Comparison of ENCODE assay signal across 20 cellular contexts in the genomic region with DNA sequence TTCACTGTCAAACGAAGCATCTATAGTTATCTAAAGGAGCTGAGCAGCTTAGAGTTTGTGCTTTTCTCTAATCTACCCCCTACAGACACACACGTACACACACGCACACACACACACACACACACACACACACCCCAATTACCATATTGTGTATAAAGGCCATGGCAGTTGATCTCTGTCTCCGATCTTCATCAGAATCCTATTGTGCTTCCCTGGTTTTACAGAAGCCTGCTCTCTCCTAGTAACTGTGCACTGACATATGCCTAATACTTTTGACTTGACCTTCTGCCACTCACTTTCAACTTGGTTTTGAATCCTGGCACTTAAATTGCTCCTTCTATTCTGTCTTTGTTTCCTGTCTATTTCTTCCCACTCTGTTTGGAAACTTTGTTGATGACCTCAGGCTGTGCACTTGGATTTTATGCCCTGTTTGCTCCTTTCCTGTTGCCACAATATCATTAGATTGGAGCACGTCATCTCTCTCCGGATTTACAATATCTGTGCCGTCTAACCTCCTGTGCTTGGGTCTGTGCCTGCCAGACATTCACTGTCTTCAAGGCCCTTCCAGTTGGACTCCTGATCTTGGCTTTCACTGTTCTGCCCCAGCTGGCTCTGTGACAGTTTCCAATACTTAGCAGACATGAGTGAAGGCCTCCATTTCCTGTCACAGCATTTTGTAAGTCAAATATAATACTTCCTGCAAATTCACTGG.
DNase-seq lines count a peak whose midpoint lies in the region; ATAC-seq and TF ChIP-seq lines count a peak whose summit lies in the region.
"Had no signal": no experiment of that assay in that cellular context is flagged by ENCODE, and none has a peak within 500 bp of the region (broad histone marks: within the 10 kb centered on the region; RNA-seq: fewer than 3 reads in every experiment).

No MANE protein-coding gene starts in this region.

- no peak overlapping the region for H3K4ac ChIP-seq in mesenchymal stem cell (ENCODE audit: low read depth in 1 of 2, low read length in 2 of 2)

- peak overlapping the region; percentile 3 for H2AFZ ChIP-seq in mesenchymal stem cell (ENCODE audit: low read depth, low read length)

- H3K9me3 ChIP-seq in A673 (ENCODE audit: low read depth, low read length, poor library complexity, severe bottlenecking) (no peaks in the 10 kb centered on the region), mesenchymal stem cell (ENCODE audit: control insufficient read depth, low read length) (peaks cover under 1% of the 10 kb centered on the region), esophagus muscularis mucosa (no peaks in the 10 kb centered on the region)
- H3K9me3 ChIP-seq: A549 had no signal

- TF ChIP-seq EP300 in esophagus muscularis mucosa (IDR thresholded peaks at IDR 0.05), result no peak

- POLR2A ChIA-PET in A673 (lab: Charles Lee; ENCODE audit: low non-redundant PET), result no interaction called here

- no peak overlapping the region for H3K23ac ChIP-seq in mesenchymal stem cell (ENCODE audit: low read length in 2 of 2)

- no peak overlapping the region for H3K4me2 ChIP-seq in mesenchymal stem cell (ENCODE audit: low read length, poor library complexity, severe bottlenecking)
- H3K4me2 ChIP-seq: A549 had no signal

- no TSS peak for BruUV-seq in A673 (replicated peaks; lab: Mats Ljungman, UMichigan)

- H3K36me3 ChIP-seq in A673 (ENCODE audit: insufficient read depth, low read length, poor library complexity, severe bottlenecking) (no peaks in the 10 kb centered on the region), mesenchymal stem cell (ENCODE audit: control insufficient read depth in 1 of 2, insufficient read depth in 2 of 2, low read depth in 1 of 2, low read length in 2 of 2) (no peaks in the 10 kb centered on the region), esophagus muscularis mucosa (no peaks in the 10 kb centered on the region)
- H3K36me3 ChIP-seq: tibial nerve had no signal

- DNase-seq in A673 (ENCODE audit: low spot score) (peak; percentile 88), NCI-H446 treated with DMSO at 0.1 percent for 48 hours (lab: John Stamatoyannopoulos, UW) (peak; percentile 77), fibroblast of mammary gland (ENCODE audit: low read depth) (peak; percentile 6), mesenchymal stem cell (no peak), esophagus muscularis mucosa (ENCODE audit: extremely low spot score) (no peak), globus pallidus (ENCODE audit: low spot score) (no peak), SW480 (ENCODE audit: low spot score) (no peak)
- DNase-seq: activated CD8-positive, alpha-beta T cell treated with anti-CD3 and anti-CD28 coated beads, Interleukin-2, amount 10 ng/mL, durations not matched to agents 7 days and 5 days; activated naive CD8-positive, alpha-beta T cell treated with anti-CD3 and anti-CD28 coated beads, Interleukin-2, amount 10 ng/mL, durations not matched to agents 7 days and 5 days; activated T-cell treated with anti-CD3 and anti-CD28 coated beads, Interleukin-2, amount 50 U/mL, for 72 hours; kidney; NCI-H2081; NCI-H524 treated with DMSO at 0.1 percent for 48 hours; nephron progenitor cell; stimulated activated naive CD4-positive, alpha-beta T cell treated with Interleukin-2 at 50 U/mL for 16 hours; T-helper 17 cell had no signal

- peak overlapping the region; percentile 31 for H3K9ac ChIP-seq in mesenchymal stem cell (ENCODE audit: low read length)

- ATAC-seq in HG02678 (IDR thresholded peaks at IDR 0.05; ENCODE audit: unreplicated experiment), result no peak
- ATAC-seq: A549; activated CD8-positive, alpha-beta T cell treated with anti-CD3 and anti-CD28 coated beads, Interleukin-2, amount 10 ng/mL, durations not matched to agents 7 days and 5 days; activated T-cell treated with anti-CD3 and anti-CD28 coated beads, Interleukin-2, amount 50 U/mL, for 72 hours; T-helper 17 cell had no signal

- no peak overlapping the region for H4K8ac ChIP-seq in mesenchymal stem cell (ENCODE audit: low read length)

- no peaks in the 10 kb centered on the region for H3K79me1 ChIP-seq in mesenchymal stem cell (replicated peaks; ENCODE audit: low read length, poor library complexity, severe bottlenecking)

- no peak for TF ChIP-seq CTCF in A673 (conservative IDR thresholded peaks at IDR 0.05; ENCODE audit: low read depth, low read length)
- no peak for TF ChIP-seq CTCF in fibroblast of mammary gland (conservative IDR thresholded peaks at IDR 0.05; ENCODE audit: control insufficient read depth, insufficient read depth, low read depth, low read length)
- no peak for TF ChIP-seq CTCF in esophagus muscularis mucosa (IDR thresholded peaks at IDR 0.05)

- no peak overlapping the region for H2BK5ac ChIP-seq in mesenchymal stem cell (ENCODE audit: low read depth, low read length, poor library complexity, severe bottlenecking)

- no peak overlapping the region for H2AK5ac ChIP-seq in mesenchymal stem cell (ENCODE audit: low read length, severe bottlenecking)

- no peak overlapping the region for H4K91ac ChIP-seq in mesenchymal stem cell (ENCODE audit: low read length)

- intact Hi-C loops in A673 (cut with micrococcal nuclease; ENCODE audit: unreplicated experiment), result no loop called here
- intact Hi-C loops in esophagus muscularis mucosa (cut with DNase I), result no loop called here

- H3K4me3 ChIP-seq in A673 (ENCODE audit: low read depth, low read length, poor library complexity, severe bottlenecking) (no peak overlapping the region), fibroblast of mammary gland (ENCODE audit: control insufficient read depth, low read depth, low read length) (no peak overlapping the region), mesenchymal stem cell (ENCODE audit: insufficient read depth in 1 of 2, low read depth in 1 of 2, low read length in 2 of 2) (no peak overlapping the region), esophagus muscularis mucosa (no peak overlapping the region)
- H3K4me3 ChIP-seq: A549, tibial nerve had no signal

- CTCF ChIA-PET in A673 (lab: Charles Lee), result no interaction called here

- H3K27ac ChIP-seq in A673 (ENCODE audit: low read depth, low read length, poor library complexity, severe bottlenecking) (peak overlapping the region; percentile 49), mesenchymal stem cell (ENCODE audit: low read length, poor library complexity, severe bottlenecking) (no peak overlapping the region), esophagus muscularis mucosa (replicated peaks in 1 of 4) (no peak overlapping the region)
- H3K27ac ChIP-seq: A549, C4-2B had no signal

- no peak overlapping the region for H3K18ac ChIP-seq in mesenchymal stem cell (ENCODE audit: low read depth in 1 of 2, low read length in 2 of 2)

- H3K4me1 ChIP-seq in A673 (ENCODE audit: insufficient read depth, low read length, poor library complexity, severe bottlenecking), result peaks cover 20% of the 10 kb centered on the region
- no peaks in the 10 kb centered on the region for H3K4me1 ChIP-seq in mesenchymal stem cell (ENCODE audit: control insufficient read depth, insufficient read depth, low read depth, low read length)
- H3K4me1 ChIP-seq in esophagus muscularis mucosa, result no peaks in the 10 kb centered on the region
- H3K4me1 ChIP-seq: A549 had no signal

- no peak for TF ChIP-seq POLR2A in esophagus muscularis mucosa (IDR thresholded peaks at IDR 0.05; ENCODE audit: low read depth)

- H2BK120ac ChIP-seq in mesenchymal stem cell (ENCODE audit: low read depth, low read length), result no peak overlapping the region

- no peak overlapping the region for H3K14ac ChIP-seq in mesenchymal stem cell (ENCODE audit: low read length in 2 of 2)

- no peak overlapping the region for H2BK15ac ChIP-seq in mesenchymal stem cell (ENCODE audit: low read depth, poor library complexity, severe bottlenecking)

- H3K27me3 ChIP-seq in A673 (replicated peaks; ENCODE audit: insufficient read depth, low read depth, low read length, poor library complexity) (no peaks in the 10 kb centered on the region), mesenchymal stem cell (ENCODE audit: control insufficient read depth in 1 of 2, insufficient read depth in 1 of 2, low read length in 2 of 2) (no peaks in the 10 kb centered on the region), esophagus muscularis mucosa (no peaks in the 10 kb centered on the region)
- H3K27me3 ChIP-seq: tibial nerve had no signal

- H2BK12ac ChIP-seq in mesenchymal stem cell (ENCODE audit: low read length in 2 of 2), result peak overlapping the region in 1 of 2 experiments; percentile 1

- WGBS in mesenchymal stem cell, result 77% methylated on average over 7 of the region's 7 CpGs
- 63% methylated on average over 7 of the region's 7 CpGs for WGBS in esophagus muscularis mucosa

Comparison
In these comparisons a context has a peak if more than half of its experiments do, and no peak if none do; other contexts are left out.
1. DNase-seq: peak in A673 (single experiment), NCI-H446 treated with DMSO at 0.1 percent for 48 hours (single experiment) and fibroblast of mammary gland (single experiment); none in mesenchymal stem cell (single experiment), esophagus muscularis mucosa (single experiment), globus pallidus (single experiment) and SW480 (single experiment).